In genomic region chr17:8572767-8573166, GRCh38 we compare ENCODE assay signal across 2 cellular contexts.
A peak's percentile ranks its signal among the peaks of the same experiment; 100 is the strongest.
TF ChIP-seq lines count a peak whose summit lies in the region.

No MANE protein-coding gene starts in this region.

TF ChIP-seq in HCT116, 20 proteins besides CTCF, POLR2A, EP300 and RAD21:
- TF ChIP-seq ELF1 (IDR thresholded peaks at IDR 0.05; ENCODE audit: borderline replicate concordance, low read depth) (no peak), POLR2AphosphoS5 (IDR thresholded peaks at IDR 0.05; ENCODE audit: low read depth, low read length) (no peak), YY1 (IDR thresholded peaks at IDR 0.05; ENCODE audit: extremely low read depth, insufficient replicate concordance, low read depth, low read length) (no peak)
TF ChIP-seq in HCT116: peak in this region for 0.

TF ChIP-seq in GM12878, 131 proteins besides CTCF, POLR2A, EP300 and RAD21:
- TF ChIP-seq MYC (IDR thresholded peaks at IDR 0.05; ENCODE audit: insufficient read depth, insufficient read length, insufficient replicate concordance, low read length, severe bottlenecking) (no peak), SMC3 (IDR thresholded peaks at IDR 0.05; ENCODE audit: borderline replicate concordance, low read length) (peak; percentile 42; the same call in 1 of the 2 replicates), USF2 (IDR thresholded peaks at IDR 0.05; ENCODE audit: borderline replicate concordance, low read depth, low read length) (no peak)
